ENCODE assay signal across 8 cellular contexts in the genomic region with DNA sequence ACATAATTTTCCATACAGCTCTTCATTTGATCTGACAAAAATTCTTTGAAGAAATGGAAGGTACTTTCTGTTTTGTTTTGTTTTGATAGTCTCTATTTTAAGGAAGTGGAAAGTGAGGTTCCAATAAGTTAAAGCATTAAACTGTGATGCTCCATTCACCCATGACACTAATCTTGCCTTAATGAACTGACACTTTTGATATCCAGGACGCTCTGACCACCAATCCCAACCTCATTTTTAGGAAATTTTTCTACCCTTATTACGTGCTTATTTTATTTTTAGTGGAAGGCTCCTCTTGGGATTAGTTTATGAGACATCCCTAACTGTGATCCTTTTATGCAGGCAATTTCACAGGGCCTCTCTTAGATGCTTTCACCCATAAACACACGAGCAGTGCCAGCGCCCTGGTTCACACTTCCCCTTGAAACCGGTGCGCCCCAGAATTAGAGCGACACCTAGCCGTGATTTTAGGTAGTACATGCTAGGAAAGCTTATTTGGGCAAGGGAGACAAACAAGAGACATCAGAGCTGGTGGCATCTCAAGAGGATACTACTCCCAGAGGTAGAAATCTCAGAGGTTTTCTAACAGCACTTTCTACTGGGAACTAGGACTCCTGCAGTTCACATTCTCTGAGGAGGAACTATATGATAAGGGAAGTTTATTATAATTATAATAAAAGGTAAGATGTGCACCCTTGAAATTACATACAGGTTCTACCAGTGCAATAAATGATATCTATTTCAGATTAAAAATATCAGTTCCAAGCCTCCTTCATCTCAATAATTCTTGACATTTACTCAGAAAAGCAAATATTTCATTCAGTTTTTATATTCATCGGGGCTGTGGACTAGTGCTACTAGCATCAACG.
DNase-seq lines count a peak whose midpoint lies in the region; ATAC-seq, FAIRE-seq and TF ChIP-seq lines count a peak whose summit lies in the region.

No MANE protein-coding gene starts in this region.

- no peak overlapping the region for H2AK5ac ChIP-seq in H1 (ENCODE audit: low read depth, low read length)

- H2AFZ ChIP-seq in H1 (ENCODE audit: low read length), result no peak overlapping the region

- peak; percentile 38 for DNase-seq in CMK (ENCODE audit: low read depth)
- DNase-seq in NCI-H748 treated with DMSO at 0.1 percent for 48 hours (lab: John Stamatoyannopoulos, UW), result peak; percentile 39
- peak; percentile 86 for DNase-seq in activated CD8-positive, alpha-beta T cell treated with anti-CD3 and anti-CD28 coated beads, Interleukin-2, amount 10 ng/mL, durations not matched to agents 7 days and 5 days
- DNase-seq in H1 (ENCODE audit: low read depth in 1 of 2, low spot score in 2 of 2), result peak; percentile 3 to 88
- peak; percentile 33 to 76 for DNase-seq in mesothelial cell of epicardium (ENCODE audit: low spot score in 2 of 2, unreplicated experiment in 2 of 2)
- peak; percentile 31 to 52 for DNase-seq in stimulated activated CD8-positive, alpha-beta memory T cell treated with anti-CD3 and anti-CD28 coated beads, Interleukin-2, amount 100 ng/mL, for 48 hours (ENCODE audit: low read depth in 2 of 2)

- H4K20me1 ChIP-seq in H1 (replicated peaks in 1 of 2; ENCODE audit: control insufficient read depth in 1 of 2, insufficient read depth in 2 of 2, low read length in 2 of 2), result no peaks in the 10 kb centered on the region

- H3K4me3 Mint-ChIP-seq in activated CD8-positive, alpha-beta T cell treated with anti-CD3 and anti-CD28 coated beads, Interleukin-2, amount 10 ng/mL, durations not matched to agents 7 days and 5 days, result no peak overlapping the region
- H3K4me3 Mint-ChIP-seq in mesothelial cell of epicardium, result no peak overlapping the region

- no peak overlapping the region for H3K23ac ChIP-seq in H1 (ENCODE audit: insufficient read length)

- H2BK120ac ChIP-seq in H1 (replicated peaks; ENCODE audit: low read depth, low read length), result no peak overlapping the region

- H3K14ac ChIP-seq in H1 (ENCODE audit: insufficient read length), result no peak overlapping the region

- H3K56ac ChIP-seq in H1 (replicated peaks; ENCODE audit: insufficient read length, low read depth, low read length), result no peak overlapping the region

- no peak overlapping the region for H4K91ac ChIP-seq in H1 (replicated peaks; ENCODE audit: insufficient read length, low read length)

- H3K4me1 Mint-ChIP-seq in activated CD8-positive, alpha-beta T cell treated with anti-CD3 and anti-CD28 coated beads, Interleukin-2, amount 10 ng/mL, durations not matched to agents 7 days and 5 days (ENCODE audit: low read depth), result peaks cover 6% of the 10 kb centered on the region
- peaks cover 4% of the 10 kb centered on the region for H3K4me1 Mint-ChIP-seq in mesothelial cell of epicardium

- peak; percentile 67 to 89 (median 88) for TF ChIP-seq CTCF in H1 (IDR thresholded peaks at IDR 0.05; ENCODE audit: control extremely low read depth in 1 of 3, insufficient read depth in 1 of 3, low read depth in 1 of 3, low read length in 3 of 3)
- peak; percentile 85 for TF ChIP-seq CTCF in mesothelial cell of epicardium (IDR thresholded peaks at IDR 0.05; ENCODE audit: unreplicated experiment)

- no peak overlapping the region for H3K27ac ChIP-seq in H1 (ENCODE audit: low read depth, low read length)

- H3K4ac ChIP-seq in H1 (replicated peaks; ENCODE audit: insufficient read length, low read depth, low read length), result no peak overlapping the region

- no peaks in the 10 kb centered on the region for H3K79me1 ChIP-seq in H1 (ENCODE audit: low read depth, low read length)

- WGBS in H1 (ENCODE audit: extremely low coverage in 1 of 2, insufficient coverage in 1 of 2, insufficient read length in 1 of 2, insufficient replicate concordance in 2 of 2, low coverage in 1 of 2, low lambda C conversion rate in 2 of 2, missing lambda C conversion rate in 1 of 2), 2 experiments, result 31% methylated on average over 10 of the region's 10 CpGs; no CpG with 5 or more reads in 1 of the 2 experiments

- no peaks in the 10 kb centered on the region for H3K36me3 Mint-ChIP-seq in activated CD8-positive, alpha-beta T cell treated with anti-CD3 and anti-CD28 coated beads, Interleukin-2, amount 10 ng/mL, durations not matched to agents 7 days and 5 days (ENCODE audit: low read depth)
- H3K36me3 Mint-ChIP-seq in mesothelial cell of epicardium, result no peaks in the 10 kb centered on the region

- no peaks in the 10 kb centered on the region for H3K36me3 ChIP-seq in H1 (ENCODE audit: control insufficient read depth in 2 of 4, insufficient read depth in 4 of 4, low read length in 3 of 4)

- FAIRE-seq in H1 (lab: Jason Lieb, UNC), result peak; percentile 91

- no peak overlapping the region for H3K4me3 ChIP-seq in H1 (ENCODE audit: extremely low read depth in 1 of 4, insufficient read depth in 2 of 4, low read depth in 3 of 4, low read length in 4 of 4)

- peak; percentile 65 for ATAC-seq in GM19455 (IDR thresholded peaks at IDR 0.05; ENCODE audit: unreplicated experiment)
- peak; percentile 49 for ATAC-seq in HG03521 (IDR thresholded peaks at IDR 0.05; ENCODE audit: unreplicated experiment)
- peak; percentile 87 for ATAC-seq in activated CD8-positive, alpha-beta T cell treated with anti-CD3 and anti-CD28 coated beads, Interleukin-2, amount 10 ng/mL, durations not matched to agents 7 days and 5 days

- peak; percentile 85 to 91 for TF ChIP-seq RAD21 in H1 (IDR thresholded peaks at IDR 0.05 in 1 of 2, conservative IDR thresholded peaks at IDR 0.05 in 1 of 2; ENCODE audit: low read depth in 2 of 2, low read length in 2 of 2)

- H4K8ac ChIP-seq in H1 (ENCODE audit: extremely low read depth, insufficient read depth, low read length), result no peak overlapping the region

- H3K27ac Mint-ChIP-seq in activated CD8-positive, alpha-beta T cell treated with anti-CD3 and anti-CD28 coated beads, Interleukin-2, amount 10 ng/mL, durations not matched to agents 7 days and 5 days, result peak overlapping the region; percentile 14
- H3K27ac Mint-ChIP-seq in mesothelial cell of epicardium, result no peak overlapping the region

- H4K5ac ChIP-seq in H1 (ENCODE audit: insufficient read length, low read depth, low read length), result no peak overlapping the region

- CTCF ChIA-PET in activated CD8-positive, alpha-beta T cell treated with anti-CD3 and anti-CD28 coated beads, Interleukin-2, amount 10 ng/mL, durations not matched to agents 7 days and 5 days (lab: Charles Lee), result interaction anchor here (0.6 to 3.6 kb wide), 46 partner anchors 8 to 642 kb away, joined by 3 to 37 read pairs (median 3); no protein-coding TSS in a partner anchor
- CTCF ChIA-PET in H1 (lab: Charles Lee; ENCODE audit: partially characterized antibody), result interaction anchor here (0.6 to 5.9 kb wide), 36 partner anchors 9 to 757 kb away, joined by 3 to 48 read pairs (median 3); no protein-coding TSS in a partner anchor

- H3K9me3 Mint-ChIP-seq in activated CD8-positive, alpha-beta T cell treated with anti-CD3 and anti-CD28 coated beads, Interleukin-2, amount 10 ng/mL, durations not matched to agents 7 days and 5 days (ENCODE audit: insufficient read depth), result no peaks in the 10 kb centered on the region
- H3K9me3 Mint-ChIP-seq in mesothelial cell of epicardium, result no peaks in the 10 kb centered on the region

- H3K27me3 ChIP-seq in H1 (replicated peaks in 1 of 4; ENCODE audit: control insufficient read depth in 3 of 4, extremely low read depth in 1 of 4, insufficient read depth in 3 of 4, low read length in 3 of 4), result no peaks in the 10 kb centered on the region

- no peak overlapping the region for H3K4me2 ChIP-seq in H1 (ENCODE audit: insufficient read depth in 1 of 2, low read depth in 2 of 2, low read length in 2 of 2)

- POLR2A ChIA-PET in activated CD8-positive, alpha-beta T cell treated with anti-CD3 and anti-CD28 coated beads, Interleukin-2, amount 10 ng/mL, durations not matched to agents 7 days and 5 days (lab: Charles Lee), result interaction anchor here (0.6 kb wide), 1 partner anchor 303 kb away, joined by 3 read pairs; no protein-coding TSS in a partner anchor
- POLR2A ChIA-PET in H1 (lab: Charles Lee; ENCODE audit: partially characterized antibody), result interaction anchor here (0.5 kb wide), 1 partner anchor 1169 kb away, joined by 3 read pairs; no protein-coding TSS in a partner anchor

- no peaks in the 10 kb centered on the region for H3K9me3 ChIP-seq in H1 (ENCODE audit: insufficient read depth in 2 of 2, low read depth in 1 of 2, low read length in 1 of 2)

- H2BK5ac ChIP-seq in H1 (ENCODE audit: low read depth, low read length), result no peak overlapping the region

- TF ChIP-seq EP300 in H1 (IDR thresholded peaks at IDR 0.05; ENCODE audit: borderline replicate concordance in 1 of 2, low read depth in 2 of 2, low read length in 2 of 2), result no peak

- H2BK15ac ChIP-seq in H1 (ENCODE audit: low read length), result no peak overlapping the region

- no peaks in the 10 kb centered on the region for H3K27me3 Mint-ChIP-seq in activated CD8-positive, alpha-beta T cell treated with anti-CD3 and anti-CD28 coated beads, Interleukin-2, amount 10 ng/mL, durations not matched to agents 7 days and 5 days (ENCODE audit: low read depth)
- peaks cover 30% of the 10 kb centered on the region for H3K27me3 Mint-ChIP-seq in mesothelial cell of epicardium (ENCODE audit: low read depth)

- H2BK12ac ChIP-seq in H1 (ENCODE audit: low read depth, low read length), result no peak overlapping the region

- TF ChIP-seq POLR2A in H1 (IDR thresholded peaks at IDR 0.05; ENCODE audit: control extremely low read depth in 1 of 2, low read depth in 2 of 2, low read length in 2 of 2), result no peak

- H3K4me1 ChIP-seq in H1 (replicated peaks in 1 of 4; ENCODE audit: control insufficient read depth in 3 of 4, insufficient read depth in 4 of 4, low read length in 3 of 4), result no peaks in the 10 kb centered on the region; a peak in 1 of 7 replicates

- H3K9ac ChIP-seq in H1 (replicated peaks in 1 of 4; ENCODE audit: extremely low read depth in 1 of 4, low read depth in 3 of 4, low read length in 3 of 4), result no peak overlapping the region

- no peaks in the 10 kb centered on the region for H3K23me2 ChIP-seq in H1 (ENCODE audit: low read depth, low read length)

- no peaks in the 10 kb centered on the region for H3K79me2 ChIP-seq in H1 (ENCODE audit: control insufficient read depth in 1 of 2, insufficient read depth in 2 of 2, low read length in 2 of 2)

- no peak overlapping the region for H3K18ac ChIP-seq in H1 (ENCODE audit: extremely low read depth, low read length)

- no peak overlapping the region for H2BK20ac ChIP-seq in H1 (ENCODE audit: low read length)

TF ChIP-seq in H1, 55 proteins besides CTCF, POLR2A, EP300 and RAD21 (continues in another document):
- TF ChIP-seq SP1 (IDR thresholded peaks at IDR 0.05; ENCODE audit: low read depth, low read length) (no peak), HDAC2 (IDR thresholded peaks at IDR 0.05; ENCODE audit: borderline replicate concordance in 1 of 2, low read depth in 2 of 2, low read length in 2 of 2) (no peak)
